Comparison of ENCODE assay signal across 8 cellular contexts in the genomic region with DNA sequence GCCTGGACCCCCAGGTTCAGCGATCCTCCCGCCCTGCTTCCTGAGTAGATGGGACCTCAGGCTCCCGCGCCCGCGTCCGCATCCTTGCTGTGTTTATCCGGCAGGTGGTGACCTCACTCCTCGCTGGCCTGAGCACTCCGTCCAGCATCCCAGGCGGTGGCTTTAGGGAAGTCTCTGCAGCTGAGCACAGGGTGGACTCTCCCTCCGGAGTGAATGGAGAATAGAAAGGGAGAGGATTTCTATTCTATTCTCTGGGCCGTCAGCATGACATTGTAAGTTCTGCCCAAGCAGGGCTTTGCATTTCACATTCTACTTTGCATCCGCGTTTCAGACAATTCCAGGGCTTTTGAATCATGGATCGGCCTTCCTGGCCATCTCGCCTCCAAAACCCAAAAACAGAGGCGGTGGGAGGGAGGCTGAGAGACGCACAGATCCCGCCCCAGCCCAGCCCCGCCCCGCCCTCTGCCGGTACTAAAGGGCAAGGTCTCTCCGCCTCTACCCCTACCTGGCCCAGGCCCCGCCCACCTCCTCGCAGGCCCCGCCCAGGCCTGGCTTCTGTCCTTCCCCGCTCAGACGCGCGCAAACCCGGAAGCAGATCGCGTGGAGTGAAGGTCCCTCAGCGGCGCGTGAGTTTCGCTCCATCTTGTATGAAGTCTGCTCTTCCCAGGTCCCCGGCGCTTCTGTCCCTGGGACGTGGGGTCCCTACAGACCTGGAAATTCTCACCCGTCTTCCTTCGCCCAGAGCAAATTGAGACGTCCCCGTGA. TPM values are rescaled to one million over a fixed set of nuclear protein-coding genes. Genes with fewer than 3 reads are reported as not detected.
A peak's percentile ranks its signal among the peaks of the same experiment; 100 is the strongest.
DNase-seq lines count a peak whose midpoint lies in the region; ATAC-seq lines count a peak whose summit lies in the region.

A gene (plus strand): TSS at position 572 of the 765 bp plus-strand sequence. CDS start 6,577 bp downstream, outside the sequence.

- peak; percentile 78 for DNase-seq in CMK (ENCODE audit: low read depth)
- peak; percentile 89 for DNase-seq in HPDE6-E6E7 (ENCODE audit: extremely low spot score)
- DNase-seq in NOMO-1 treated with dmso at 0.1 percent for 144 hours (lab: John Stamatoyannopoulos, UW; ENCODE audit: unreplicated experiment), result peak; percentile 91
- peak; percentile 95 for DNase-seq in activated CD8-positive, alpha-beta memory T cell treated with anti-CD3 and anti-CD28 coated beads, Interleukin-2, amount 50 U/mL, for 48 hours
- DNase-seq in epithelial cell of prostate (ENCODE audit: low read depth, low spot score), result peak; percentile 40
- DNase-seq in mucosa of gallbladder (ENCODE audit: low spot score), result peak; percentile 92
- peak; percentile 96 for DNase-seq in stimulated activated CD8-positive, alpha-beta memory T cell treated with anti-CD3 and anti-CD28 coated beads, Interleukin-4, amount 100 ng/mL, for 24 hours (ENCODE audit: low read depth)

- peak; percentile 98 for ATAC-seq in GM19463 (IDR thresholded peaks at IDR 0.05; ENCODE audit: unreplicated experiment)

- peak within 1 kb of the TSS; percentile 55 for H3K27ac ChIP-seq in epithelial cell of prostate

RNA-seq across cellular contexts. Expression of the gene that starts here (rescaled TPM):
- total RNA-seq in mucosa of gallbladder, result 18.1 TPM

Comparison
In these comparisons a context has a peak if more than half of its experiments do, and no peak if none do; other contexts are left out.
1. Peak in every context shown above with its lines: DNase-seq, ATAC-seq and H3K27ac ChIP-seq.
2. DNase-seq: peak in every context shown above with its lines; median percentile 96 in stimulated activated CD8-positive, alpha-beta memory T cell treated with anti-CD3 and anti-CD28 coated beads, Interleukin-4, amount 100 ng/mL, for 24 hours; 95 in activated CD8-positive, alpha-beta memory T cell treated with anti-CD3 and anti-CD28 coated beads, Interleukin-2, amount 50 U/mL, for 48 hours; 92 in mucosa of gallbladder; 91 in NOMO-1 treated with dmso at 0.1 percent for 144 hours; 89 in HPDE6-E6E7; 78 in CMK; 40 in epithelial cell of prostate.